ENCODE assay signal across 19 cellular contexts in genomic region chr17:53168413-53168812, GRCh38.
DNase-seq lines count a peak whose midpoint lies in the region; ATAC-seq and TF ChIP-seq lines count a peak whose summit lies in the region.
"Had no signal": no experiment of that assay in that cellular context is flagged by ENCODE, and none has a peak within 500 bp of the region (broad histone marks: within the 10 kb centered on the region; RNA-seq: fewer than 3 reads in every experiment).

No MANE protein-coding gene starts in this region.

- no peaks in the 10 kb centered on the region for H3K27me3 Mint-ChIP-seq in CD4-positive, alpha-beta T cell
- H3K27me3 Mint-ChIP-seq: B cell; CD4-positive, CD25-positive, alpha-beta regulatory T cell; CD8-positive, alpha-beta memory T cell had no signal

- intact Hi-C loops in CD4-positive, alpha-beta T cell (cut with DNase I, micrococcal nuclease), result no loop called here

- H3K9me3 Mint-ChIP-seq in CD4-positive, alpha-beta T cell, result no peaks in the 10 kb centered on the region

- POLR2A ChIA-PET in CD4-positive, alpha-beta T cell (lab: Charles Lee), result no interaction called here

- no peak overlapping the region for H3K27ac ChIP-seq in CD4-positive, alpha-beta T cell (ENCODE audit: low read depth, low read length)
- H3K27ac ChIP-seq: 22Rv1, BLaER1, C4-2B had no signal

- CTCF ChIA-PET in CD4-positive, alpha-beta T cell (lab: Charles Lee), result no interaction called here

- no peak for TF ChIP-seq CTCF in CD4-positive, alpha-beta T cell (IDR thresholded peaks at IDR 0.05)

- no peaks in the 10 kb centered on the region for H3K9me3 ChIP-seq in CD4-positive, alpha-beta T cell (ENCODE audit: control insufficient read depth, low read length)
- H3K9me3 ChIP-seq: BLaER1 had no signal

- H3K4me3 Mint-ChIP-seq in CD4-positive, alpha-beta T cell, result no peak overlapping the region
- H3K4me3 Mint-ChIP-seq: B cell; CD4-positive, CD25-positive, alpha-beta regulatory T cell; CD8-positive, alpha-beta memory T cell had no signal

- no peak for ATAC-seq in GM19467 (IDR thresholded peaks at IDR 0.05; ENCODE audit: unreplicated experiment)
- ATAC-seq in CD4-positive, alpha-beta T cell (ENCODE audit: poor library complexity), result no peak

- H3K27me3 ChIP-seq in CD4-positive, alpha-beta T cell (ENCODE audit: control insufficient read depth, insufficient read depth, low read length), result no peaks in the 10 kb centered on the region
- H3K27me3 ChIP-seq: BLaER1 had no signal

- H3K27ac Mint-ChIP-seq in CD4-positive, alpha-beta T cell, result no peak overlapping the region
- H3K27ac Mint-ChIP-seq: B cell; CD4-positive, CD25-positive, alpha-beta regulatory T cell; CD8-positive, alpha-beta memory T cell had no signal

- H3K36me3 Mint-ChIP-seq in CD4-positive, alpha-beta T cell (ENCODE audit: low read depth), result no peaks in the 10 kb centered on the region
- H3K36me3 Mint-ChIP-seq: CD4-positive, CD25-positive, alpha-beta regulatory T cell; CD8-positive, alpha-beta memory T cell had no signal

- no peaks in the 10 kb centered on the region for H3K4me1 Mint-ChIP-seq in CD4-positive, alpha-beta T cell (ENCODE audit: low read depth)
- H3K4me1 Mint-ChIP-seq: B cell; CD4-positive, CD25-positive, alpha-beta regulatory T cell; CD8-positive, alpha-beta memory T cell had no signal

- DNase-seq in ELR (ENCODE audit: low read depth), result peak; percentile 17
- peak; percentile 44 for DNase-seq in NCI-H69 (lab: John Stamatoyannopoulos, UW)
- peak; percentile 18 for DNase-seq in SW480 (ENCODE audit: low spot score)
- no peak for DNase-seq in activated CD4-positive, alpha-beta T cell treated with anti-CD3 and anti-CD28 coated beads for 4 hours
- DNase-seq in CD4-positive, alpha-beta T cell, result no peak
- DNase-seq: CD4-positive, CD25-positive, alpha-beta regulatory T cell; CD8-positive, alpha-beta memory T cell; DMS 273 treated with DMSO at 0.1 percent for 48 hours; DMS79; EL; GF-D8; GOT3; H7; HCEC 1CT had no signal

Comparison
In these comparisons a context has a peak if more than half of its experiments do, and no peak if none do; other contexts are left out.
1. DNase-seq: peak in ELR (single experiment), NCI-H69 (single experiment) and SW480 (single experiment); none in activated CD4-positive, alpha-beta T cell treated with anti-CD3 and anti-CD28 coated beads for 4 hours (0 of 2) and CD4-positive, alpha-beta T cell (0 of 10).